29 cellular contexts compared by ENCODE assay signal in the genomic region with DNA sequence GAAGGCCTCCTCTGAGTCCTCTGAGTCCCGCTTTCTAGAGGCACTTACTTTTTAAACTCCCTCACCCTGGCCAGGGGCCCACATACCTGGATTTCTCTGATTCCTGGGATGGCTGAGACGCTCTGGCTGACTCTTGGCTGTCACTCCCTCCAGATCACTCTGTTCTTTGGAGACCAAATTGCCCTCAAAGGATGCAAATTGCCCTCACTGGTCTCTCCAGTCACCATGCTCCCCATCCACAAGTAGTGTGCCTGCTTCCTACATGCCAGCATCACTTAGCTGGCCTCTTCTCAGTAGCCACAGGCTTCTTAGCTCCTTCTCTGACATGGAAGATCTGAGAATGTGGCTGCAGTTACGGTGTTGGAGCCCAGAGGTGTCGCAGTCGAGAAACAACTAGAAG. TPM values are rescaled to one million over a fixed set of nuclear protein-coding genes. Genes with fewer than 3 reads are reported as not detected.
"Had no signal": no experiment of that assay in that cellular context is flagged by ENCODE, and none has a peak within 500 bp of the region (broad histone marks: within the 10 kb centered on the region; RNA-seq: fewer than 3 reads in every experiment).

No MANE protein-coding gene starts in this region.

- H3K4me1 ChIP-seq: Peyer's patch, SJCRH30 had no signal

- H3K4me2 ChIP-seq: SK-N-SH had no signal

- H3K4me1 Mint-ChIP-seq: activated CD4-positive, alpha-beta memory T cell treated with anti-CD3 and anti-CD28 coated beads, Interleukin-2, amount 10 ng/mL, durations not matched to agents 7 days and 5 days; activated CD4-positive, alpha-beta T cell treated with anti-CD3 and anti-CD28 coated beads for 36 hours; activated T-helper 17 cell treated with anti-CD3 and anti-CD28 coated beads, Interleukin-2, amount 50 U/mL, for 72 hours; brain had no signal

- H3K9me3 ChIP-seq: Peyer's patch, SJCRH30, SK-N-SH had no signal

- H3K4me3 ChIP-seq: cardiac muscle cell, Peyer's patch, SJCRH30 had no signal

- H3K27ac Mint-ChIP-seq: activated CD4-positive, alpha-beta memory T cell treated with anti-CD3 and anti-CD28 coated beads, Interleukin-2, amount 10 ng/mL, durations not matched to agents 7 days and 5 days; activated CD4-positive, alpha-beta T cell treated with anti-CD3 and anti-CD28 coated beads for 36 hours; activated naive CD4-positive, alpha-beta T cell treated with anti-CD3 and anti-CD28 coated beads for 36 hours; activated naive CD8-positive, alpha-beta T cell; activated T-helper 17 cell treated with anti-CD3 and anti-CD28 coated beads, Interleukin-2, amount 50 U/mL, for 72 hours had no signal

- H3K36me3 Mint-ChIP-seq: activated naive CD8-positive, alpha-beta T cell; brain had no signal

- ATAC-seq: activated CD4-positive, alpha-beta T cell treated with anti-CD3 and anti-CD28 coated beads for 36 hours; activated T-helper 17 cell treated with anti-CD3 and anti-CD28 coated beads, Interleukin-2, amount 50 U/mL, for 72 hours had no signal

- H3K4me3 Mint-ChIP-seq: activated CD4-positive, alpha-beta memory T cell treated with anti-CD3 and anti-CD28 coated beads, Interleukin-2, amount 10 ng/mL, durations not matched to agents 7 days and 5 days; activated CD4-positive, alpha-beta T cell treated with anti-CD3 and anti-CD28 coated beads for 36 hours; activated naive CD4-positive, alpha-beta T cell treated with anti-CD3 and anti-CD28 coated beads for 36 hours; activated naive CD8-positive, alpha-beta T cell; activated T-helper 17 cell treated with anti-CD3 and anti-CD28 coated beads, Interleukin-2, amount 50 U/mL, for 72 hours; brain had no signal

- H3K27ac ChIP-seq: cardiac muscle cell, Peyer's patch, RWPE1, SJCRH30, WERI-Rb-1 had no signal

- H3K27me3 ChIP-seq: cardiac muscle cell, Peyer's patch, SJCRH30 had no signal

- H3K36me3 ChIP-seq: cardiac muscle cell, Peyer's patch, SJCRH30, WERI-Rb-1 had no signal

- H3K9me3 Mint-ChIP-seq: activated CD4-positive, alpha-beta memory T cell treated with anti-CD3 and anti-CD28 coated beads, Interleukin-2, amount 10 ng/mL, durations not matched to agents 7 days and 5 days; activated naive CD4-positive, alpha-beta T cell treated with anti-CD3 and anti-CD28 coated beads for 36 hours; activated T-helper 17 cell treated with anti-CD3 and anti-CD28 coated beads, Interleukin-2, amount 50 U/mL, for 72 hours; brain had no signal

- H3K9ac ChIP-seq: SK-N-SH had no signal

- DNase-seq: activated CD4-positive, alpha-beta memory T cell treated with anti-CD3 and anti-CD28 coated beads, Interleukin-2, amount 10 ng/mL, durations not matched to agents 7 days and 5 days; activated CD4-positive, alpha-beta T cell treated with anti-CD3 and anti-CD28 coated beads for 36 hours; activated CD4-positive, alpha-beta T cell treated with anti-CD3 and anti-CD28 coated beads, Interleukin-2, amount 50 U/mL, for 1 hour; activated gamma-delta T cell; activated naive CD4-positive, alpha-beta T cell treated with anti-CD3 and anti-CD28 coated beads for 36 hours; activated T-cell treated with anti-CD3 and anti-CD28 coated beads for 4 hours; activated T-cell treated with anti-CD3 and anti-CD28 coated beads, Interleukin-2, amount 50 U/mL, for 48 hours; amygdala; KG1; NCI-H1092 treated with DMSO at 0.1 percent for 48 hours; NCI-H1417 treated with DMSO at 0.1 percent for 48 hours; NCI-H1694; NCI-H2029; NCI-H2107; NCI-H69; NK-92 treated with Interleukin-12 subunit alpha and Interleukin-12 subunit beta, amount 100 ng/mL, for 24 hours; Peyer's patch; Right ventricle myocardium superior; SJCRH30; SK-N-SH; T-helper 1 cell; WERI-Rb-1 had no signal

- H3K27me3 Mint-ChIP-seq: activated CD4-positive, alpha-beta memory T cell treated with anti-CD3 and anti-CD28 coated beads, Interleukin-2, amount 10 ng/mL, durations not matched to agents 7 days and 5 days; activated CD4-positive, alpha-beta T cell treated with anti-CD3 and anti-CD28 coated beads for 36 hours; brain had no signal

RNA-seq across cellular contexts. Expression of gene CCDC68, which starts 41.3 kb away (rescaled TPM):
- total RNA-seq: activated CD4-positive, alpha-beta T cell treated with anti-CD3 and anti-CD28 coated beads for 36 hours; activated CD8-positive, alpha-beta memory T cell treated with anti-CD3 and anti-CD28 coated beads for 36 hours; activated naive CD4-positive, alpha-beta T cell treated with anti-CD3 and anti-CD28 coated beads for 36 hours; T-helper 2 cell treated with Interferon-gamma antibody and Interleukin-4, amounts not matched to agents 100 ng/mL and 5 ng/mL, for 36 hours had no signal
- polyA plus RNA-seq: SK-N-SH had no signal
